Comparison of ENCODE assay signal across 17 cellular contexts in genomic region chr7:157007470-157008066, GRCh38.
DNase-seq lines count a peak whose midpoint lies in the region; FAIRE-seq and TF ChIP-seq lines count a peak whose summit lies in the region.
"Had no signal": no experiment of that assay in that cellular context is flagged by ENCODE, and none has a peak within 500 bp of the region (broad histone marks: within the 10 kb centered on the region; RNA-seq: fewer than 3 reads in every experiment).

No MANE protein-coding gene starts in this region.

- TF ChIP-seq CTCF in C4-2B (conservative IDR thresholded peaks at IDR 0.05), result no peak

- peak overlapping the region; percentile 73 for H3K27ac ChIP-seq in C4-2B
- H3K27ac ChIP-seq: left lung, SJSA1 had no signal

- FAIRE-seq in islet of Langerhans (lab: Jason Lieb, UNC), result peak; percentile 72
- FAIRE-seq: bronchial epithelial cell had no signal

- peak; percentile 44 for DNase-seq in DMS153 treated with DMSO at 0.1 percent for 48 hours (lab: John Stamatoyannopoulos, UW; ENCODE audit: unreplicated experiment)
- DNase-seq in NCI-H526 (lab: John Stamatoyannopoulos, UW), result peak; percentile 93 to 95
- DNase-seq in AG08396 (ENCODE audit: low spot score), result no peak
- DNase-seq in AML-193 (lab: John Stamatoyannopoulos, UW), result no peak
- DNase-seq in kidney glomerular epithelial cell (lab: John Stamatoyannopoulos, UW), result no peak
- no peak for DNase-seq in nucleus accumbens (lab: John Stamatoyannopoulos, UW)
- DNase-seq: activated CD4-positive, alpha-beta T cell treated with anti-CD3 and anti-CD28 coated beads, Interleukin-2, amount 10 ng/mL, durations not matched to agents 24 days and 14 days; activated naive CD8-positive, alpha-beta T cell treated with anti-CD3 and anti-CD28 coated beads, Interleukin-2, amount 10 ng/mL, durations not matched to agents 7 days and 5 days; activated T-cell treated with anti-CD3 and anti-CD28 coated beads, Interleukin-2, amount 50 U/mL, for 72 hours; BE2C; effector CD8-positive, alpha-beta T cell; NCI-H2107 had no signal

Comparison
In these comparisons a context has a peak if more than half of its experiments do, and no peak if none do; other contexts are left out.
1. DNase-seq: peak in DMS153 treated with DMSO at 0.1 percent for 48 hours (single experiment) and NCI-H526 (2 of 2); none in AG08396 (single experiment), AML-193 (0 of 2), kidney glomerular epithelial cell (single experiment) and nucleus accumbens (0 of 56).